11 cellular contexts compared by ENCODE assay signal in the genomic region with DNA sequence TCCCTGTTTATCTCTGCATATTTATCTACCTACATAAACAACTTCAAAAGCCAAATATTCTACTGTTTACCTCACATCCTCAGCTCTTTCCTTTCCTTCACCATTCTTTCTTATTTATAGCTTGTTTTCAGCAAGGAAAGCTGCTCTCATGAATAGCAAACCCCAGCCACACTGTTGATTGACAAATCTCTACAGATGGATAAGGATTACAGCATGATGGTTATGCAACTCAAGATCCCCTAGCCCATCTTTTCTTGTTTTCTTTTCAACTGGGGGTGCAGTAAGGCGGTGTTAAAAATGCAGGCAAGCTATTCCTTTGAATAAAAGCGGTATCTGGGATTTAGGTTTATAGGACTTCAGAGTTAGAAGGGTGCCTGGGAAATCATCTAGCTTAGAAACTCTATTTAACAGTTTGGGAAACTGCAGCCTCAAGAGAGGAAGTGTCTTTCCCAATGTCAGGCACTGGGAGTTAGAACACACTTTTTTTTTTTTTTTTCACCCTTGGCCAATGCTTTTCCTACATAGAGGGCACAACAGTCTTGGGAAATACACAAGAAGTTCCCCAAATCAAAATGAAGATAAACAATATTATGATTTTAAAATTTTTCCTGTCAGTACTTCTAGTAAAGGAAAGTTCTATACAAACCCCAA. TPM values are rescaled to one million over a fixed set of nuclear protein-coding genes. Genes with fewer than 3 reads are reported as not detected.
DNase-seq lines count a peak whose midpoint lies in the region; ATAC-seq, FAIRE-seq and TF ChIP-seq lines count a peak whose summit lies in the region.
"Had no signal": no experiment of that assay in that cellular context is flagged by ENCODE, and none has a peak within 500 bp of the region (broad histone marks: within the 10 kb centered on the region; RNA-seq: fewer than 3 reads in every experiment).

No MANE protein-coding gene starts in this region.

- H3K9me3 ChIP-seq in iPS-18a (ENCODE audit: control insufficient read depth, low read depth, low read length) (no peaks in the 10 kb centered on the region), skeletal muscle satellite cell (replicated peaks; ENCODE audit: low read length) (no peaks in the 10 kb centered on the region), pancreas (no peaks in the 10 kb centered on the region)
- H3K9me3 ChIP-seq: body of pancreas had no signal

- CTCF ChIA-PET in WTC11 (lab: Charles Lee), result interaction anchor here (0.6 to 3.3 kb wide), 8 partner anchors 9 to 259 kb away, joined by 3 to 23 read pairs (median 6); no protein-coding TSS in a partner anchor

- H3K36me3 ChIP-seq in iPS-18a (ENCODE audit: control insufficient read depth, low read depth, low read length) (no peaks in the 10 kb centered on the region), skeletal muscle satellite cell (ENCODE audit: insufficient read depth, low read length) (peaks cover 59% of the 10 kb centered on the region), pancreas (no peaks in the 10 kb centered on the region)

- H3K27me3 Mint-ChIP-seq in HFFc6 (ENCODE audit: insufficient read depth), result peaks cover 44% of the 10 kb centered on the region
- no peaks in the 10 kb centered on the region for H3K27me3 Mint-ChIP-seq in WTC11 (ENCODE audit: low read depth)

- H3K4me1 Mint-ChIP-seq in HFFc6 (ENCODE audit: low read depth) (peaks cover 73% of the 10 kb centered on the region), WTC11 (peaks cover 43% of the 10 kb centered on the region)

- POLR2A ChIA-PET in WTC11 (lab: Charles Lee), result interaction anchor here (0.6 to 1.5 kb wide), 2 partner anchors 88 to 260 kb away, joined by 3 to 10 read pairs; a partner anchor contains a TSS

- no peak for DNase-seq in HFFc6
- DNase-seq in astrocyte of the cerebellum (ENCODE audit: low read depth), result no peak
- no peak for DNase-seq in WTC11 (ENCODE audit: low spot score)
- DNase-seq in NCI-H1048 (lab: John Stamatoyannopoulos, UW), result no peak
- DNase-seq in SHP77 (lab: John Stamatoyannopoulos, UW), result no peak
- DNase-seq in pancreas, result no peak
- DNase-seq: DND-41, KG1 had no signal

- peaks cover 69% of the 10 kb centered on the region for H3K36me3 Mint-ChIP-seq in HFFc6 (ENCODE audit: low read depth)
- peaks cover 13% of the 10 kb centered on the region for H3K36me3 Mint-ChIP-seq in WTC11

- peaks cover 27% of the 10 kb centered on the region for H3K4me1 ChIP-seq in iPS-18a (ENCODE audit: control insufficient read depth, low read depth, low read length)
- peaks cover 61% of the 10 kb centered on the region for H3K4me1 ChIP-seq in skeletal muscle satellite cell (ENCODE audit: control insufficient read depth, insufficient read depth, low read length)
- no peaks in the 10 kb centered on the region for H3K4me1 ChIP-seq in pancreas
- H3K4me1 ChIP-seq: body of pancreas had no signal

- H3K27ac ChIP-seq in iPS-18a (ENCODE audit: low read length) (no peak overlapping the region), pancreas (no peak overlapping the region)

- H3K4me3 ChIP-seq in astrocyte of the cerebellum (ENCODE audit: low read depth, low read length) (peak overlapping the region; percentile 76), iPS-18a (ENCODE audit: low read length) (peak overlapping the region; percentile 74), skeletal muscle satellite cell (ENCODE audit: low read length) (peak overlapping the region; percentile 88), pancreas (no peak overlapping the region)
- H3K4me3 ChIP-seq: body of pancreas had no signal

- H3K4me2 ChIP-seq in skeletal muscle satellite cell (ENCODE audit: low read length), result peak overlapping the region; percentile 91

- H3K27me3 ChIP-seq in iPS-18a (ENCODE audit: control insufficient read depth, insufficient read depth, low read length) (no peaks in the 10 kb centered on the region), skeletal muscle satellite cell (ENCODE audit: control insufficient read depth, insufficient read depth, low read length) (no peaks in the 10 kb centered on the region), pancreas (peaks cover 0 to 4% (median 0%) of the 10 kb centered on the region in 4 donors)
- H3K27me3 ChIP-seq: body of pancreas had no signal

- TF ChIP-seq CTCF in HFFc6 (IDR thresholded peaks at IDR 0.05) (no peak), astrocyte of the cerebellum (IDR thresholded peaks at IDR 0.05; ENCODE audit: low read depth, low read length, missing control alignments) (no peak), WTC11 (IDR thresholded peaks at IDR 0.05) (no peak), pancreas (IDR thresholded peaks at IDR 0.05) (no peak)

- peak overlapping the region; percentile 99 for H3K27ac Mint-ChIP-seq in HFFc6
- H3K27ac Mint-ChIP-seq in WTC11, result no peak overlapping the region

- no peak for FAIRE-seq in pancreas (lab: Jason Lieb, UNC)

- in situ Hi-C loops in astrocyte of the cerebellum (cut with HindIII; ENCODE audit: low sequenced_read_pairs), result no loop called here

- H3K4me3 Mint-ChIP-seq in HFFc6 (peak overlapping the region; percentile 99), WTC11 (no peak overlapping the region)

- intact Hi-C loops in pancreas (cut with DNase I), result no loop called here

- no peak for ATAC-seq in WTC11
- no peak for ATAC-seq in pancreas

- no peak overlapping the region for H3K9ac ChIP-seq in iPS-18a (ENCODE audit: low read length)
- peak overlapping the region; percentile 97 for H3K9ac ChIP-seq in skeletal muscle satellite cell (ENCODE audit: low read depth, low read length)

- WGBS in pancreas, 2 donors, result 72 to 74% methylated on average over 2 of the region's 2 CpGs

- H3K9me3 Mint-ChIP-seq in HFFc6 (peaks cover 11% of the 10 kb centered on the region), WTC11 (no peaks in the 10 kb centered on the region)

TF ChIP-seq in WTC11, 78 proteins besides CTCF, POLR2A, EP300 and RAD21 (continues in another document):
- TF ChIP-seq, protein P1, sequence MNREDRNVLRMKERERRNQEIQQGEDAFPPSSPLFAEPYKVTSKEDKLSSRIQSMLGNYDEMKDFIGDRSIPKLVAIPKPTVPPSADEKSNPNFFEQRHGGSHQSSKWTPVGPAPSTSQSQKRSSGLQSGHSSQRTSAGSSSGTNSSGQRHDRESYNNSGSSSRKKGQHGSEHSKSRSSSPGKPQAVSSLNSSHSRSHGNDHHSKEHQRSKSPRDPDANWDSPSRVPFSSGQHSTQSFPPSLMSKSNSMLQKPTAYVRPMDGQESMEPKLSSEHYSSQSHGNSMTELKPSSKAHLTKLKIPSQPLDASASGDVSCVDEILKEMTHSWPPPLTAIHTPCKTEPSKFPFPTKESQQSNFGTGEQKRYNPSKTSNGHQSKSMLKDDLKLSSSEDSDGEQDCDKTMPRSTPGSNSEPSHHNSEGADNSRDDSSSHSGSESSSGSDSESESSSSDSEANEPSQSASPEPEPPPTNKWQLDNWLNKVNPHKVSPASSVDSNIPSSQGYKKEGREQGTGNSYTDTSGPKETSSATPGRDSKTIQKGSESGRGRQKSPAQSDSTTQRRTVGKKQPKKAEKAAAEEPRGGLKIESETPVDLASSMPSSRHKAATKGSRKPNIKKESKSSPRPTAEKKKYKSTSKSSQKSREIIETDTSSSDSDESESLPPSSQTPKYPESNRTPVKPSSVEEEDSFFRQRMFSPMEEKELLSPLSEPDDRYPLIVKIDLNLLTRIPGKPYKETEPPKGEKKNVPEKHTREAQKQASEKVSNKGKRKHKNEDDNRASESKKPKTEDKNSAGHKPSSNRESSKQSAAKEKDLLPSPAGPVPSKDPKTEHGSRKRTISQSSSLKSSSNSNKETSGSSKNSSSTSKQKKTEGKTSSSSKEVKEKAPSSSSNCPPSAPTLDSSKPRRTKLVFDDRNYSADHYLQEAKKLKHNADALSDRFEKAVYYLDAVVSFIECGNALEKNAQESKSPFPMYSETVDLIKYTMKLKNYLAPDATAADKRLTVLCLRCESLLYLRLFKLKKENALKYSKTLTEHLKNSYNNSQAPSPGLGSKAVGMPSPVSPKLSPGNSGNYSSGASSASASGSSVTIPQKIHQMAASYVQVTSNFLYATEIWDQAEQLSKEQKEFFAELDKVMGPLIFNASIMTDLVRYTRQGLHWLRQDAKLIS (CRISPR knock-in tag; IDR thresholded peaks at IDR 0.05; ENCODE audit: borderline replicate concordance), result no peak
- TF ChIP-seq HMGA2 (CRISPR knock-in tag; IDR thresholded peaks at IDR 0.05) (no peak), KAT7 (CRISPR knock-in tag; IDR thresholded peaks at IDR 0.05; ENCODE audit: borderline replicate concordance) (no peak), ETV6 (CRISPR knock-in tag; IDR thresholded peaks at IDR 0.05) (no peak), JAZF1 (CRISPR knock-in tag; IDR thresholded peaks at IDR 0.05) (no peak), ZNF671 (CRISPR knock-in tag; IDR thresholded peaks at IDR 0.05) (no peak), PRRX2 (CRISPR knock-in tag; IDR thresholded peaks at IDR 0.05) (no peak), NR3C1 (CRISPR knock-in tag; conservative IDR thresholded peaks at IDR 0.05; ENCODE audit: low read depth) (no peak)
- TF ChIP-seq, protein P2, sequence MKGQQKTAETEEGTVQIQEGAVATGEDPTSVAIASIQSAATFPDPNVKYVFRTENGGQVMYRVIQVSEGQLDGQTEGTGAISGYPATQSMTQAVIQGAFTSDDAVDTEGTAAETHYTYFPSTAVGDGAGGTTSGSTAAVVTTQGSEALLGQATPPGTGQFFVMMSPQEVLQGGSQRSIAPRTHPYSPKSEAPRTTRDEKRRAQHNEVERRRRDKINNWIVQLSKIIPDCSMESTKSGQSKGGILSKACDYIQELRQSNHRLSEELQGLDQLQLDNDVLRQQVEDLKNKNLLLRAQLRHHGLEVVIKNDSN (CRISPR knock-in tag; IDR thresholded peaks at IDR 0.05), result no peak
- TF ChIP-seq, protein P3, sequence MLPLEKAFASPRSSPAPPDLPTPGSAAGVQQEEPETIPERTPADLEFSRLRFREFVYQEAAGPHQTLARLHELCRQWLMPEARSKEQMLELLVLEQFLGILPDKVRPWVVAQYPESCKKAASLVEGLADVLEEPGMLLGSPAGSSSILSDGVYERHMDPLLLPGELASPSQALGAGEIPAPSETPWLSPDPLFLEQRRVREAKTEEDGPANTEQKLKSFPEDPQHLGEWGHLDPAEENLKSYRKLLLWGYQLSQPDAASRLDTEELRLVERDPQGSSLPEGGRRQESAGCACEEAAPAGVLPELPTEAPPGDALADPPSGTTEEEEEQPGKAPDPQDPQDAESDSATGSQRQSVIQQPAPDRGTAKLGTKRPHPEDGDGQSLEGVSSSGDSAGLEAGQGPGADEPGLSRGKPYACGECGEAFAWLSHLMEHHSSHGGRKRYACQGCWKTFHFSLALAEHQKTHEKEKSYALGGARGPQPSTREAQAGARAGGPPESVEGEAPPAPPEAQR (CRISPR knock-in tag; IDR thresholded peaks at IDR 0.05), result no peak

RNA-seq across cellular contexts. Expression of a gene that starts 2.7 kb away (rescaled TPM):
- total RNA-seq in HFFc6 (2021; fragmentation: NEBNext Ultra II Directional; extraction: Animal tissue kit (Norgen Biotek cat#: 25700)), result 1,000 to 10,000 TPM; 3,729 to 5,836 (median 4,094) TPM
- 652 and 1,273 TPM in 2 replicates for total RNA-seq in skeletal muscle satellite cell (2012; rRNA removed)
- 357 to 418 TPM (median 358 TPM) in 3 replicates for total RNA-seq in WTC11 (2021)
- 100 to 1,000 TPM in 3 of 6 donors, 10 to 100 TPM in 3; 35.5 to 608 (median 86.6) TPM for total RNA-seq in pancreas
- polyA plus RNA-seq in pancreas, result 10 to 100 TPM; 27.2 to 57.1 TPM

Comparison
In these comparisons a context has a peak if more than half of its experiments do, and no peak if none do; other contexts are left out.
1. H3K4me3 ChIP-seq: peak in astrocyte of the cerebellum (single experiment), iPS-18a (single experiment) and skeletal muscle satellite cell (single experiment); none in pancreas (0 of 4).